Comparison of ENCODE assay signal across 1 cellular context in genomic region chr11:120344302-120345004, GRCh38.
TF ChIP-seq lines count a peak whose summit lies in the region.

No MANE protein-coding gene starts in this region.

TF ChIP-seq in K562, 482 proteins besides CTCF, POLR2A, EP300 and RAD21 (continued from another document and continues in another):
- no peak for TF ChIP-seq ZBTB8A (IDR thresholded peaks at IDR 0.05; ENCODE audit: partially characterized antibody)
- no peak for TF ChIP-seq MITF (IDR thresholded peaks at IDR 0.05)
- TF ChIP-seq ZFPM2 (CRISPR knock-in tag; IDR thresholded peaks at IDR 0.05), result no peak
- TF ChIP-seq SMAD2 (IDR thresholded peaks at IDR 0.05; ENCODE audit: low read depth, low read length), result no peak
- no peak for TF ChIP-seq SMARCB1 (IDR thresholded peaks at IDR 0.05; ENCODE audit: insufficient read length, low read depth)
- no peak for TF ChIP-seq KHSRP (IDR thresholded peaks at IDR 0.05)
- no peak for TF ChIP-seq COPS2 (conservative IDR thresholded peaks at IDR 0.05)
- no peak for TF ChIP-seq MECOM (CRISPR knock-in tag; IDR thresholded peaks at IDR 0.05)
- no peak for TF ChIP-seq SAFB (IDR thresholded peaks at IDR 0.05; ENCODE audit: borderline replicate concordance, low read depth, low read length)
- no peak for TF ChIP-seq JUNB (CRISPR knock-in tag; conservative IDR thresholded peaks at IDR 0.05)
- TF ChIP-seq RBM34 (IDR thresholded peaks at IDR 0.05; ENCODE audit: borderline replicate concordance, insufficient read depth, low read length), result no peak
- no peak for TF ChIP-seq ZNF277 (CRISPR knock-in tag; IDR thresholded peaks at IDR 0.05; ENCODE audit: borderline replicate concordance)
- no peak for TF ChIP-seq ZBTB5 (IDR thresholded peaks at IDR 0.05)
- no peak for TF ChIP-seq CHAMP1 (IDR thresholded peaks at IDR 0.05)
- TF ChIP-seq ZNF232 (CRISPR knock-in tag; IDR thresholded peaks at IDR 0.05), result no peak
- TF ChIP-seq TARDBP (IDR thresholded peaks at IDR 0.05), result no peak
- no peak for TF ChIP-seq GMEB1 (CRISPR knock-in tag; IDR thresholded peaks at IDR 0.05)
- no peak for TF ChIP-seq ZNF224 (CRISPR knock-in tag; IDR thresholded peaks at IDR 0.05)
- peak; percentile 83 to 88 for TF ChIP-seq KDM1A (IDR thresholded peaks at IDR 0.05)
- no peak for TF ChIP-seq ZNF644 (tag; IDR thresholded peaks at IDR 0.05; ENCODE audit: low read depth)
- no peak for TF ChIP-seq ZNF175 (CRISPR knock-in tag; IDR thresholded peaks at IDR 0.05; ENCODE audit: low read depth)
- no peak for TF ChIP-seq ADNP (tag; IDR thresholded peaks at IDR 0.05)
- peak in 1 of 2 experiments; percentile 41; a peak in 1 of 4 replicates for TF ChIP-seq TRIM24 (IDR thresholded peaks at IDR 0.05)
- peak; percentile 50; the same call in 1 of the 2 replicates for TF ChIP-seq ZBTB40 (IDR thresholded peaks at IDR 0.05)
- TF ChIP-seq ZBTB40 (CRISPR knock-in tag; IDR thresholded peaks at IDR 0.05), result no peak
- no peak for TF ChIP-seq NFRKB (IDR thresholded peaks at IDR 0.05; ENCODE audit: low read depth)
- no peak for TF ChIP-seq FOXM1 (IDR thresholded peaks at IDR 0.05; ENCODE audit: low read depth)
- no peak for TF ChIP-seq FOXM1 (CRISPR knock-in tag; IDR thresholded peaks at IDR 0.05; ENCODE audit: low read depth)
- TF ChIP-seq HNRNPK (IDR thresholded peaks at IDR 0.05; ENCODE audit: low read depth, low read length, poor library complexity, severe bottlenecking), result no peak
- TF ChIP-seq CLOCK (CRISPR knock-in tag; IDR thresholded peaks at IDR 0.05; ENCODE audit: borderline replicate concordance), result no peak
- TF ChIP-seq CREB3L1 (IDR thresholded peaks at IDR 0.05; ENCODE audit: borderline replicate concordance, low read depth), result no peak
- TF ChIP-seq EP400 (IDR thresholded peaks at IDR 0.05), result no peak
- TF ChIP-seq GTF2B (IDR thresholded peaks at IDR 0.05; ENCODE audit: extremely low read depth, insufficient read length), result no peak
- TF ChIP-seq HDAC8 (tag; IDR thresholded peaks at IDR 0.05), result no peak
- 0 out of 2 replicates have a peak, but pooled peaks have one; percentile 29 for TF ChIP-seq MBD2 (IDR thresholded peaks at IDR 0.05; ENCODE audit: borderline replicate concordance, low read depth)
- no peak for TF ChIP-seq RHOXF2B (CRISPR knock-in tag; conservative IDR thresholded peaks at IDR 0.05)
- TF ChIP-seq TCF7L2 (IDR thresholded peaks at IDR 0.05; ENCODE audit: low read depth, low read length), result no peak
- no peak for TF ChIP-seq POLR3A (IDR thresholded peaks at IDR 0.05; ENCODE audit: borderline replicate concordance, extremely low read depth, insufficient read depth, insufficient read length)
